29 cellular contexts compared by ENCODE assay signal in the genomic region with DNA sequence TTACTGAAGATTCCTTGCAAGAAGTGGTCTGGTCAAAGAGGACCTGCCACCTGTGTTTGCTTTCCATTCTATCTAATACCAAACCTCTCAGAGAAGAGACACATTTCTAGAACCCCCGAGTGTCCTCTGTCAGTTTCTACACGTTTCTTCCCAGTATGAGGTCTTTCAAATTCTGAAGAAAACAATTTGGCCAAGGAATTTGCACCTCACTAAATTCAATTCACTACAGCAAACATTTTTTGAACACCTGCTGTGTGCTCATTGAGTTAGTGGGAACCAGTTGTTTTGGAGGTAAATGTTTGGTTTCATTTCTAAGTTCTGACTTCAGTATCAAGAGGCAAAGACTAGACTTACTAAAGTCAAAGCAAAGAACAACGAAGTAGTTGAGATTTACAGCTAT. TPM values are rescaled to one million over a fixed set of nuclear protein-coding genes. Genes with fewer than 3 reads are reported as not detected.
"Had no signal": no experiment of that assay in that cellular context is flagged by ENCODE, and none has a peak within 500 bp of the region (broad histone marks: within the 10 kb centered on the region; RNA-seq: fewer than 3 reads in every experiment).

No MANE protein-coding gene starts in this region.

- H3K9me3 ChIP-seq: breast epithelium, lower lobe of right lung, sigmoid colon, stomach, suprapubic skin, tibial nerve had no signal

- H3K27ac Mint-ChIP-seq: activated CD4-positive, alpha-beta memory T cell treated with anti-CD3 and anti-CD28 coated beads, Interleukin-2, amount 10 ng/mL, durations not matched to agents 7 days and 5 days; activated CD4-positive, alpha-beta T cell treated with anti-CD3 and anti-CD28 coated beads, Interleukin-2, amount 10 ng/mL, durations not matched to agents 24 days and 14 days; activated naive CD4-positive, alpha-beta T cell treated with anti-CD3 and anti-CD28 coated beads for 36 hours; activated naive CD8-positive, alpha-beta T cell treated with anti-CD3 and anti-CD28 coated beads, Interleukin-2, amount 10 ng/mL, durations not matched to agents 7 days and 5 days; progenitor cell of endocrine pancreas; stimulated activated memory B cell treated with anti-CD40 and anti-IgM and Interleukin-4, amounts not matched to agents 10 μg/mL and 1 μg/mL and 100 μg/mL, for 72 hours had no signal

- H3K4me1 Mint-ChIP-seq: central memory CD8-positive, alpha-beta T cell; naive B cell; stimulated activated memory B cell treated with anti-CD40 and anti-IgM and Interleukin-4, amounts not matched to agents 10 μg/mL and 1 μg/mL and 100 μg/mL, for 72 hours had no signal

- H3K36me3 Mint-ChIP-seq: naive B cell; stimulated activated memory B cell treated with anti-CD40 and anti-IgM and Interleukin-4, amounts not matched to agents 10 μg/mL and 1 μg/mL and 100 μg/mL, for 72 hours had no signal

- H3K4me3 ChIP-seq: breast epithelium, lower lobe of right lung, sigmoid colon, smooth muscle cell, stomach, suprapubic skin, tibial nerve had no signal

- ATAC-seq: activated CD4-positive, CD25-positive, alpha-beta regulatory T cell treated with anti-CD3 and anti-CD28 coated beads, Interleukin-2, amount 50 U/mL, for 24 hours; activated T-cell treated with anti-CD3 and anti-CD28 coated beads, Interleukin-2, amount 50 U/mL, for 72 hours; esophagus mucosa; left lobe of liver; lower lobe of right lung; stimulated activated memory B cell treated with anti-CD40 and anti-IgM and Interleukin-4, amounts not matched to agents 10 μg/mL and 1 μg/mL and 100 μg/mL, for 72 hours had no signal

- H3K27me3 Mint-ChIP-seq: activated CD4-positive, alpha-beta memory T cell treated with anti-CD3 and anti-CD28 coated beads, Interleukin-2, amount 10 ng/mL, durations not matched to agents 7 days and 5 days; activated CD4-positive, alpha-beta T cell treated with anti-CD3 and anti-CD28 coated beads, Interleukin-2, amount 10 ng/mL, durations not matched to agents 24 days and 14 days; activated naive CD8-positive, alpha-beta T cell treated with anti-CD3 and anti-CD28 coated beads, Interleukin-2, amount 10 ng/mL, durations not matched to agents 7 days and 5 days; central memory CD8-positive, alpha-beta T cell; naive B cell; progenitor cell of endocrine pancreas; stimulated activated memory B cell treated with anti-CD40 and anti-IgM and Interleukin-4, amounts not matched to agents 10 μg/mL and 1 μg/mL and 100 μg/mL, for 72 hours had no signal

- H3K27me3 ChIP-seq: breast epithelium, sigmoid colon, stomach, suprapubic skin, tibial nerve had no signal

- H3K4me2 ChIP-seq: smooth muscle cell had no signal

- DNase-seq: activated CD4-positive, alpha-beta memory T cell treated with anti-CD3 and anti-CD28 coated beads, Interleukin-2, amount 10 ng/mL, durations not matched to agents 7 days and 5 days; activated CD4-positive, alpha-beta T cell treated with anti-CD3 and anti-CD28 coated beads, Interleukin-2, amount 10 ng/mL, durations not matched to agents 24 days and 14 days; activated effector memory CD4-positive, alpha-beta T cell treated with Interleukin-2 at 50 U/mL for 16 hours; activated naive CD4-positive, alpha-beta T cell treated with anti-CD3 and anti-CD28 coated beads for 36 hours; activated naive CD8-positive, alpha-beta T cell treated with anti-CD3 and anti-CD28 coated beads, Interleukin-2, amount 10 ng/mL, durations not matched to agents 7 days and 5 days; activated T-cell treated with anti-CD3 and anti-CD28 coated beads, Interleukin-2, amount 50 U/mL, for 72 hours; amniotic stem cell; effector memory CD4-positive, alpha-beta T cell; foreskin melanocyte; glutamatergic neuron; hippocampal formation; kidney; lower lobe of right lung; naive B cell; retina; sigmoid colon; stimulated activated CD4-positive, alpha-beta T cell treated with anti-CD3 and anti-CD28 coated beads, Interleukin-15, amount 100 ng/mL, for 24 hours; stomach had no signal

- H3K27ac ChIP-seq: breast epithelium, lower lobe of right lung, sigmoid colon, stomach, suprapubic skin, tibial nerve had no signal

- H3K4me3 Mint-ChIP-seq: activated CD4-positive, alpha-beta memory T cell treated with anti-CD3 and anti-CD28 coated beads, Interleukin-2, amount 10 ng/mL, durations not matched to agents 7 days and 5 days; activated CD4-positive, alpha-beta T cell treated with anti-CD3 and anti-CD28 coated beads, Interleukin-2, amount 10 ng/mL, durations not matched to agents 24 days and 14 days; activated naive CD4-positive, alpha-beta T cell treated with anti-CD3 and anti-CD28 coated beads for 36 hours; activated naive CD8-positive, alpha-beta T cell treated with anti-CD3 and anti-CD28 coated beads, Interleukin-2, amount 10 ng/mL, durations not matched to agents 7 days and 5 days; activated T-cell treated with anti-CD3 and anti-CD28 coated beads, Interleukin-2, amount 50 U/mL, for 72 hours; central memory CD8-positive, alpha-beta T cell; naive B cell; stimulated activated memory B cell treated with anti-CD40 and anti-IgM and Interleukin-4, amounts not matched to agents 10 μg/mL and 1 μg/mL and 100 μg/mL, for 72 hours had no signal

- H3K9me3 Mint-ChIP-seq: activated CD4-positive, alpha-beta memory T cell treated with anti-CD3 and anti-CD28 coated beads, Interleukin-2, amount 10 ng/mL, durations not matched to agents 7 days and 5 days; activated CD4-positive, alpha-beta T cell treated with anti-CD3 and anti-CD28 coated beads, Interleukin-2, amount 10 ng/mL, durations not matched to agents 24 days and 14 days; activated naive CD4-positive, alpha-beta T cell treated with anti-CD3 and anti-CD28 coated beads for 36 hours; activated naive CD8-positive, alpha-beta T cell treated with anti-CD3 and anti-CD28 coated beads, Interleukin-2, amount 10 ng/mL, durations not matched to agents 7 days and 5 days; activated T-cell treated with anti-CD3 and anti-CD28 coated beads, Interleukin-2, amount 50 U/mL, for 72 hours; central memory CD8-positive, alpha-beta T cell; naive B cell; stimulated activated memory B cell treated with anti-CD40 and anti-IgM and Interleukin-4, amounts not matched to agents 10 μg/mL and 1 μg/mL and 100 μg/mL, for 72 hours had no signal

- H3K36me3 ChIP-seq: breast epithelium, lower lobe of right lung, sigmoid colon, stomach, suprapubic skin, tibial nerve had no signal

- H3K4me1 ChIP-seq: breast epithelium, lower lobe of right lung, sigmoid colon, stomach, suprapubic skin, tibial nerve had no signal

RNA-seq across cellular contexts. Expression of gene GPR19, which starts 19.4 kb away (rescaled TPM):
- total RNA-seq: lower lobe of right lung, mesenteric fat pad had no signal
